3 cellular contexts compared by ENCODE assay signal in genomic region chr9:785997-786396, GRCh38.
TF ChIP-seq lines count a peak whose summit lies in the region.

No MANE protein-coding gene starts in this region.

TF ChIP-seq in GM23338, 12 proteins besides CTCF, POLR2A, EP300 and RAD21 (continues in another document):
- TF ChIP-seq ZNF114 (CRISPR knock-in tag; IDR thresholded peaks at IDR 0.05) (no peak), EZH2phosphoT487 (IDR thresholded peaks at IDR 0.05; ENCODE audit: unreplicated experiment) (no peak), POLR2AphosphoS5 (IDR thresholded peaks at IDR 0.05; ENCODE audit: low read depth) (no peak), NANOG (IDR thresholded peaks at IDR 0.05; ENCODE audit: borderline replicate concordance) (no peak), CREB1 (CRISPR knock-in tag; IDR thresholded peaks at IDR 0.05; ENCODE audit: low read depth) (no peak), JUNB (IDR thresholded peaks at IDR 0.05; ENCODE audit: unreplicated experiment) (no peak), STAT1 (IDR thresholded peaks at IDR 0.05; ENCODE audit: unreplicated experiment) (no peak), EZH2 (IDR thresholded peaks at IDR 0.05; ENCODE audit: low read depth, unreplicated experiment) (no peak)
- TF ChIP-seq, protein P1, sequence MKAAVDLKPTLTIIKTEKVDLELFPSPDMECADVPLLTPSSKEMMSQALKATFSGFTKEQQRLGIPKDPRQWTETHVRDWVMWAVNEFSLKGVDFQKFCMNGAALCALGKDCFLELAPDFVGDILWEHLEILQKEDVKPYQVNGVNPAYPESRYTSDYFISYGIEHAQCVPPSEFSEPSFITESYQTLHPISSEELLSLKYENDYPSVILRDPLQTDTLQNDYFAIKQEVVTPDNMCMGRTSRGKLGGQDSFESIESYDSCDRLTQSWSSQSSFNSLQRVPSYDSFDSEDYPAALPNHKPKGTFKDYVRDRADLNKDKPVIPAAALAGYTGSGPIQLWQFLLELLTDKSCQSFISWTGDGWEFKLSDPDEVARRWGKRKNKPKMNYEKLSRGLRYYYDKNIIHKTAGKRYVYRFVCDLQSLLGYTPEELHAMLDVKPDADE (IDR thresholded peaks at IDR 0.05) = no peak

TF ChIP-seq in IMR-90, 13 proteins besides CTCF, POLR2A, EP300 and RAD21:
- TF ChIP-seq CHD1 (IDR thresholded peaks at IDR 0.05; ENCODE audit: low read depth, low read length) (no peak), MAFK (IDR thresholded peaks at IDR 0.05; ENCODE audit: low read depth, low read length) (no peak), FOS (IDR thresholded peaks at IDR 0.05; ENCODE audit: low read depth, low read length) (no peak), SMC3 (IDR thresholded peaks at IDR 0.05; ENCODE audit: low read depth, low read length) (no peak), MAZ (IDR thresholded peaks at IDR 0.05; ENCODE audit: borderline replicate concordance, low read depth, low read length) (no peak), RFX5 (IDR thresholded peaks at IDR 0.05; ENCODE audit: low read depth, low read length) (no peak), BHLHE40 (IDR thresholded peaks at IDR 0.05; ENCODE audit: low read depth, low read length) (no peak), NFE2L2 (IDR thresholded peaks at IDR 0.05; ENCODE audit: low read depth, low read length) (no peak), CEBPB (IDR thresholded peaks at IDR 0.05; ENCODE audit: low read depth, low read length) (no peak), USF2 (IDR thresholded peaks at IDR 0.05; ENCODE audit: low read depth, low read length) (no peak), MXI1 (IDR thresholded peaks at IDR 0.05; ENCODE audit: borderline replicate concordance, low read depth, low read length) (no peak)

TF ChIP-seq in GM12878, 131 proteins besides CTCF, POLR2A, EP300 and RAD21:
- TF ChIP-seq IKZF2 (IDR thresholded peaks at IDR 0.05) (no peak), CREB1 (IDR thresholded peaks at IDR 0.05; ENCODE audit: low read depth) (no peak), PAX8 (IDR thresholded peaks at IDR 0.05) (no peak), FOXK2 (IDR thresholded peaks at IDR 0.05) (no peak), BCLAF1 (IDR thresholded peaks at IDR 0.05) (no peak), RELB (IDR thresholded peaks at IDR 0.05; ENCODE audit: low read depth) (no peak), ZSCAN29 (IDR thresholded peaks at IDR 0.05) (no peak), MYB (IDR thresholded peaks at IDR 0.05; ENCODE audit: borderline replicate concordance, low read depth, low read length) (no peak)
TF ChIP-seq in GM12878: peak in this region for 0.
